Comparison of ENCODE assay signal across 8 cellular contexts in the genomic region with DNA sequence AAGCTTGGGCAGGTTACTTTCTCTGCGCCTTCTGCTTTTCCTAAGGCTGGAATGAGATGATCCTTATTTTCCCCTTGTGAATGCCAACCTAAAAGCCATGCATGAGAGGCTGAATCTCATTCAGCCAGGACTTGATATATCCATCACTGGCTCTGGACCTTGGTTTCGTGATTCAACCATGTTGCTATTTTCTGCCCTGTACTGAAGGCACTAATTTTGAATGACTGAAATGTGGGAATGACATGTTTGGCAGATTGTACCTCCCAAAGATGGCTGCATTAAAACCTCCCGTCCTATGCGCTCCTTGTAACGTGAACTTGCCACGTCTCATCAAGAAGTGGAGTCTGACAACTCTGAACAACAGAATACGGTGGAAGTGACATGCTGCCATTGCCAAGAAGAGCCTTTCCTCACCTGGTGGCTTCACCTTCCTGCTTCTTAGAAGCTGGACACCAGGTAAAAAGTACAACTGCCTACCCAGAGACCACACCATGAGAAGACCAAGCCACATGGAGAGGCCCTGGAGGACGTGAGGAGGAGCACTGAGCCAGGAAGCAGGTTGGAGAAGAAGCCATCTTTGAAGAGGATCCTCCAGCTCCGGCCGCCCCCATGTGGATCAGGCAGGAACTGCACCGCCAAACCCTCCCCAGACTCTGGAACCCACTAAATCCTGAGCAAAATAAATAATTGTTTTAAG.
DNase-seq lines count a peak whose midpoint lies in the region; ATAC-seq lines count a peak whose summit lies in the region.

No MANE protein-coding gene starts in this region.

- peaks cover 10% of the 10 kb centered on the region for H3K27me3 Mint-ChIP-seq in memory B cell

- peak; percentile 61 for ATAC-seq in HG03066 (IDR thresholded peaks at IDR 0.05; ENCODE audit: low read depth, unreplicated experiment)
- ATAC-seq in memory B cell (ENCODE audit: low read depth) = peak; percentile 70

- no peaks in the 10 kb centered on the region for H3K36me3 Mint-ChIP-seq in memory B cell

- DNase-seq in NCI-H1417 (lab: John Stamatoyannopoulos, UW) = peak; percentile 51 to 68 (median 51)
- no peak for DNase-seq in NCI-H1417 treated with DMSO at 0.1 percent for 48 hours (lab: John Stamatoyannopoulos, UW)
- DNase-seq in NCI-H460 (ENCODE audit: extremely low read depth, low read depth) = peak; percentile 43
- DNase-seq in activated CD4-positive, alpha-beta T cell treated with anti-CD3 and anti-CD28 coated beads, Interleukin-2, amount 50 U/mL, for 4 hours = peak; percentile 58 to 64
- peak; percentile 32 to 69 for DNase-seq in dermis microvascular lymphatic vessel endothelial cell (ENCODE audit: low read depth in 2 of 2)
- DNase-seq in memory B cell (ENCODE audit: low spot score in 2 of 2) = peak; percentile 65
- DNase-seq in stimulated activated CD8-positive, alpha-beta memory T cell treated with anti-CD3 and anti-CD28 coated beads, Interleukin-4, amount 100 ng/mL, for 48 hours = peak; percentile 95

- H3K4me3 Mint-ChIP-seq in memory B cell = no peak overlapping the region

- H3K27ac Mint-ChIP-seq in memory B cell = no peak overlapping the region

- peaks cover 3% of the 10 kb centered on the region for H3K9me3 Mint-ChIP-seq in memory B cell

- H3K4me1 Mint-ChIP-seq in memory B cell = peaks cover 4% of the 10 kb centered on the region
